ENCODE assay signal across 1 cellular context in genomic region chr16:2905988-2906387, GRCh38.
TF ChIP-seq lines count a peak whose summit lies in the region.

No MANE protein-coding gene starts in this region.

TF ChIP-seq in HCT116, 20 proteins besides CTCF, POLR2A, EP300 and RAD21 (continued from another document):
- TF ChIP-seq, protein P1, sequence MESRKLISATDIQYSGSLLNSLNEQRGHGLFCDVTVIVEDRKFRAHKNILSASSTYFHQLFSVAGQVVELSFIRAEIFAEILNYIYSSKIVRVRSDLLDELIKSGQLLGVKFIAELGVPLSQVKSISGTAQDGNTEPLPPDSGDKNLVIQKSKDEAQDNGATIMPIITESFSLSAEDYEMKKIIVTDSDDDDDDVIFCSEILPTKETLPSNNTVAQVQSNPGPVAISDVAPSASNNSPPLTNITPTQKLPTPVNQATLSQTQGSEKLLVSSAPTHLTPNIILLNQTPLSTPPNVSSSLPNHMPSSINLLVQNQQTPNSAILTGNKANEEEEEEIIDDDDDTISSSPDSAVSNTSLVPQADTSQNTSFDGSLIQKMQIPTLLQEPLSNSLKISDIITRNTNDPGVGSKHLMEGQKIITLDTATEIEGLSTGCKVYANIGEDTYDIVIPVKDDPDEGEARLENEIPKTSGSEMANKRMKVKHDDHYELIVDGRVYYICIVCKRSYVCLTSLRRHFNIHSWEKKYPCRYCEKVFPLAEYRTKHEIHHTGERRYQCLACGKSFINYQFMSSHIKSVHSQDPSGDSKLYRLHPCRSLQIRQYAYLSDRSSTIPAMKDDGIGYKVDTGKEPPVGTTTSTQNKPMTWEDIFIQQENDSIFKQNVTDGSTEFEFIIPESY (IDR thresholded peaks at IDR 0.05; ENCODE audit: extremely low read depth, insufficient replicate concordance, low read length) = no peak
- TF ChIP-seq SP1 (IDR thresholded peaks at IDR 0.05; ENCODE audit: low read depth) = no peak
- TF ChIP-seq SIN3A (IDR thresholded peaks at IDR 0.05; ENCODE audit: low read depth) = no peak
- TF ChIP-seq MAX (IDR thresholded peaks at IDR 0.05) = no peak
- TF ChIP-seq CBX3 (IDR thresholded peaks at IDR 0.05; ENCODE audit: low read depth) = no peak
- TF ChIP-seq EZH2phosphoT487 (IDR thresholded peaks at IDR 0.05; ENCODE audit: borderline replicate concordance) = no peak
- TF ChIP-seq JUND (IDR thresholded peaks at IDR 0.05) = no peak
- no peak for TF ChIP-seq FOSL1 (IDR thresholded peaks at IDR 0.05; ENCODE audit: low read depth)
- TF ChIP-seq ZNF274 (IDR thresholded peaks at IDR 0.05; ENCODE audit: low read depth, low read length) = no peak
